28 cellular contexts compared by ENCODE assay signal in the genomic region with DNA sequence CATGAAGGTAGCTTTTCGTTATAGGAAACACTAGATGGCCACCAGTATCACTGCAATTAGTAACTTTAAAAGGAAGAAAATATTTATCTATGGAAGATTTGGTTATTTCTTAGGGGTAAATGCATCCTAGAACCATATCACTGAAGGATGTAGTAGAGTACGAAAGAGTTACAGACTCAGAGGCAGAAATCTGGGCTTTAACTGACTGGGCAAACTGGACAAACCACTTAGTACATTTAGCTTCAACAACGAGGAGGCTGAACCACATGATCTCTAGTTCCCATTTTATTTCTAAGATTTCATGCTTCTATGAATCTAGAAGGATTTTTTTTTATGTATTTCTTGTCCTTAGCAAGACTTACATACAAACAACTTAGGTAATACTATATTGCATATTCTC.
"Had no signal": no experiment of that assay in that cellular context is flagged by ENCODE, and none has a peak within 500 bp of the region (broad histone marks: within the 10 kb centered on the region; RNA-seq: fewer than 3 reads in every experiment).

No MANE protein-coding gene starts in this region.

- H3K4me1 Mint-ChIP-seq: natural killer cell; nephron; neural progenitor cell; stimulated activated effector memory CD8-positive, alpha-beta T cell treated with anti-CD3 and anti-CD28 coated beads, Interleukin-12 subunit alpha, Interleukin-12 subunit beta, amount 100 ng/mL, for 72 hours; stimulated activated naive B cell treated with anti-CD40 and anti-IgM and Interleukin-4, amounts not matched to agents 10 μg/mL and 1 μg/mL and 100 μg/mL, for 72 hours had no signal

- H3K9me3 Mint-ChIP-seq: natural killer cell; neural progenitor cell; stimulated activated effector memory CD8-positive, alpha-beta T cell treated with anti-CD3 and anti-CD28 coated beads, Interleukin-12 subunit alpha, Interleukin-12 subunit beta, amount 100 ng/mL, for 72 hours had no signal

- H3K4me3 Mint-ChIP-seq: natural killer cell; nephron; neural progenitor cell; stimulated activated effector memory CD8-positive, alpha-beta T cell treated with anti-CD3 and anti-CD28 coated beads, Interleukin-12 subunit alpha, Interleukin-12 subunit beta, amount 100 ng/mL, for 72 hours; stimulated activated naive B cell treated with anti-CD40 and anti-IgM and Interleukin-4, amounts not matched to agents 10 μg/mL and 1 μg/mL and 100 μg/mL, for 72 hours; stimulated activated naive CD8-positive, alpha-beta T cell treated with anti-CD3 and anti-CD28 coated beads, Interleukin-15, Interleukin-2, amounts not matched to agents 100 ng/mL and 50 ng/mL, for 24 hours had no signal

- ATAC-seq: natural killer cell; psoas muscle; right cardiac atrium; right lobe of liver; stimulated activated effector memory CD8-positive, alpha-beta T cell treated with anti-CD3 and anti-CD28 coated beads, Interleukin-12 subunit alpha, Interleukin-12 subunit beta, amount 100 ng/mL, for 72 hours; stimulated activated naive B cell treated with anti-CD40 and anti-IgM and Interleukin-4, amounts not matched to agents 10 μg/mL and 1 μg/mL and 100 μg/mL, for 72 hours had no signal

- H3K27me3 Mint-ChIP-seq: progenitor cell of endocrine pancreas; stimulated activated naive B cell treated with anti-CD40 and anti-IgM and Interleukin-4, amounts not matched to agents 10 μg/mL and 1 μg/mL and 100 μg/mL, for 72 hours; stimulated activated naive CD8-positive, alpha-beta T cell treated with anti-CD3 and anti-CD28 coated beads, Interleukin-15, Interleukin-2, amounts not matched to agents 100 ng/mL and 50 ng/mL, for 24 hours had no signal

- H3K36me3 ChIP-seq: neural progenitor cell, ovary, right lobe of liver, sigmoid colon, stomach, thoracic aorta, thyroid gland, tibial nerve, upper lobe of left lung, uterus had no signal

- H3K4me1 ChIP-seq: neural progenitor cell, parathyroid adenoma, psoas muscle, right lobe of liver, stomach, thyroid gland, tibial nerve, upper lobe of left lung, uterus had no signal

- H3K36me3 Mint-ChIP-seq: natural killer cell; neural progenitor cell; stimulated activated effector memory CD8-positive, alpha-beta T cell treated with anti-CD3 and anti-CD28 coated beads, Interleukin-12 subunit alpha, Interleukin-12 subunit beta, amount 100 ng/mL, for 72 hours had no signal

- H3K9ac ChIP-seq: neural progenitor cell, parathyroid adenoma had no signal

- H3K27ac Mint-ChIP-seq: natural killer cell; nephron; neural progenitor cell; progenitor cell of endocrine pancreas; stimulated activated effector memory CD8-positive, alpha-beta T cell treated with anti-CD3 and anti-CD28 coated beads, Interleukin-12 subunit alpha, Interleukin-12 subunit beta, amount 100 ng/mL, for 72 hours; stimulated activated naive B cell treated with anti-CD40 and anti-IgM and Interleukin-4, amounts not matched to agents 10 μg/mL and 1 μg/mL and 100 μg/mL, for 72 hours; stimulated activated naive CD8-positive, alpha-beta T cell treated with anti-CD3 and anti-CD28 coated beads, Interleukin-15, Interleukin-2, amounts not matched to agents 100 ng/mL and 50 ng/mL, for 24 hours had no signal

- H3K9me3 ChIP-seq: ovary, psoas muscle, right lobe of liver, sigmoid colon, thoracic aorta, thyroid gland had no signal

- H2AFZ ChIP-seq: neural progenitor cell, parathyroid adenoma had no signal

- H3K27me3 ChIP-seq: neural progenitor cell, ovary, right lobe of liver, sigmoid colon, stomach, thyroid gland, tibial nerve, upper lobe of left lung, uterus had no signal

- H3K79me2 ChIP-seq: parathyroid adenoma had no signal

- H3K27ac ChIP-seq: neural progenitor cell, ovary, parathyroid adenoma, psoas muscle, right lobe of liver, sigmoid colon, stomach, thoracic aorta, thyroid gland, tibial nerve, upper lobe of left lung, uterus had no signal

- DNase-seq: natural killer cell; occipital lobe; ovary; posterior cingulate gyrus; psoas muscle; right cardiac atrium; right lobe of liver; sigmoid colon; small intestine; stimulated activated CD4-positive, alpha-beta T cell treated with anti-CD3 and anti-CD28 coated beads, Interleukin-15, amount 100 ng/mL, for 24 hours; stimulated activated CD4-positive, alpha-beta T cell treated with anti-CD3 and anti-CD28 coated beads, Interleukin-2, amount 100 ng/mL, for 24 hours; stimulated activated CD4-positive, alpha-beta T cell treated with anti-CD3 and anti-CD28 coated beads, Interleukin-2, amount 100 ng/mL, for 48 hours; stimulated activated CD4-positive, alpha-beta T cell treated with anti-CD3 and anti-CD28 coated beads, Interleukin-4, amount 100 ng/mL, for 24 hours; stimulated activated naive B cell treated with anti-CD40 and anti-IgM and Interleukin-4, amounts not matched to agents 10 μg/mL and 1 μg/mL and 100 μg/mL, for 72 hours; stimulated activated naive CD4-positive, alpha-beta T cell treated with Interleukin-2 at 50 U/mL for 16 hours; stomach; thyroid gland; trophoblast cell; upper lobe of left lung; uterus had no signal

- H3K4me3 ChIP-seq: neural progenitor cell, ovary, psoas muscle, right lobe of liver, sigmoid colon, stomach, thoracic aorta, thyroid gland, tibial nerve, upper lobe of left lung, uterus had no signal

- H3K4me2 ChIP-seq: neural progenitor cell had no signal
